10 cellular contexts compared by ENCODE assay signal in the genomic region with DNA sequence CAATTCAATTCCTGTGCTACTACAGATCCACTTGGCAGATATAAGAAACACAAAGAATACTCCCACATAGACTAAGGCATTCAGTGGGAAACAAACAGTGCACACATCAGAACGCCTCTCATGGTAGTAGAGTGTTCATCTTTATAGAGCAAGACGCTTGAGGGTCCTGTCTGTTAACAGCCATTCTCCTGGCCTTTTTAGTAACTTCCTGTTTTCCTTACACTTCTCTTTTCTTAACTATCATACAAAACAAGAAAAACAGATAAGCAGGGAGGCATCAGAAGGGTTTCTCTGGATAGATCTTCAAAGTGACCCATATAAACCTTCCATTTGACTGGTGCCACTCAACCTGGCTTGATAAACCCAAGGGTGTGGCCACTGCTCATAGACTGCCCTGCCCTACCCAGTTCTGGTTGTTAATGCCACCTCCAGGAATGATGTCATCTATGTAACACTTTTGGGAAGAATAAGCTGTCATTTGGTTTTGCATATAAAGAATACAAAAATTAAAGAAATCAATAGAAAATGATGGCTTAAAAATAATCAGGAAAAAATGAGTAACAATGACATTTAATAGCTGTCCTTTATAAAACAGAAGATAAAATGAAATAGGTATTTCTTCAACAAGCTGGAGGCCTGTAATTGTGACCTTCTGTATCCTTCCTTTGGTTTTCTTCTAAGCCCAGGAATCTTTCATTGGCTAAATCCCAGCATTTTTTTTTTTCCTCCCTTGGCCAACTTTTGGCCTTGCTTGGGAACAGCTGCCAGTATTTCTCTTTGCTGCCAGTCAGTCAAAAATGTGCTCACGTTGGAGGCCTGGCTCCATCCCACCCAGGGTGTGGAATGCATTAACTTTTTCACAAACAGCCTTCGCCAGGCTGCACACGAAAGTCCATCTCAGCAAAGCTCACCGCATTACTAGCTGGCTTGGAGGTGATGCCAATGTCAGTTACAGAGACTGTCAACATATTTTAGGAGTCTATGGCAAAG.
DNase-seq lines count a peak whose midpoint lies in the region; TF ChIP-seq lines count a peak whose summit lies in the region.
"Had no signal": no experiment of that assay in that cellular context is flagged by ENCODE, and none has a peak within 500 bp of the region (broad histone marks: within the 10 kb centered on the region; RNA-seq: fewer than 3 reads in every experiment).

No MANE protein-coding gene starts in this region.

- H3K27ac ChIP-seq in OCI-LY7 (ENCODE audit: low read depth, low read length, poor library complexity, severe bottlenecking) = no peak overlapping the region
- H3K27ac ChIP-seq in A673 (ENCODE audit: low read depth, low read length, poor library complexity, severe bottlenecking) = no peak overlapping the region
- H3K27ac ChIP-seq: A549 had no signal

- no peak overlapping the region for H3K4me2 ChIP-seq in OCI-LY7 (ENCODE audit: low read length)
- H3K4me2 ChIP-seq: A549 had no signal

- no peaks in the 10 kb centered on the region for H4K20me1 ChIP-seq in OCI-LY7 (ENCODE audit: insufficient read depth, low read length)

- no peak overlapping the region for H3K4me3 ChIP-seq in OCI-LY7 (ENCODE audit: low read depth, low read length, poor library complexity, severe bottlenecking)
- H3K4me3 ChIP-seq in choroid plexus epithelial cell (ENCODE audit: low read depth, low read length) = no peak overlapping the region
- no peak overlapping the region for H3K4me3 ChIP-seq in skeletal muscle cell (ENCODE audit: low read depth, low read length)
- H3K4me3 ChIP-seq in A673 (ENCODE audit: low read depth, low read length, poor library complexity, severe bottlenecking) = no peak overlapping the region
- H3K4me3 ChIP-seq: A549 had no signal

- H3K79me2 ChIP-seq in OCI-LY7 (ENCODE audit: insufficient read depth, low read depth, low read length) = no peaks in the 10 kb centered on the region

- DNase-seq in SIG-M5 treated with dmso at 0.1 percent for 504 hours (lab: John Stamatoyannopoulos, UW; ENCODE audit: unreplicated experiment) (peak; percentile 14), SIG-M5 (lab: John Stamatoyannopoulos, UW) (no peak), OCI-LY7 (ENCODE audit: low spot score) (no peak), choroid plexus epithelial cell (ENCODE audit: low read depth) (peak; percentile 7), skeletal muscle cell (ENCODE audit: low read depth) (peak; percentile 57), NCI-H146 treated with DMSO at 0.1 percent for 48 hours (lab: John Stamatoyannopoulos, UW; ENCODE audit: unreplicated experiment) (no peak), A673 (ENCODE audit: low spot score) (no peak), GOT3 (lab: John Stamatoyannopoulos, UW) (no peak)
- DNase-seq: activated CD4-positive, alpha-beta memory T cell treated with anti-CD3 and anti-CD28 coated beads, Interleukin-2, amount 10 ng/mL, durations not matched to agents 7 days and 5 days had no signal

- POLR2A ChIA-PET in OCI-LY7 (lab: Charles Lee) = interaction anchor here (0.5 to 0.7 kb wide), 2 partner anchors 53 to 282 kb away, joined by 3 to 5 read pairs; no protein-coding TSS in a partner anchor
- POLR2A ChIA-PET in A673 (lab: Charles Lee; ENCODE audit: low non-redundant PET) = no interaction called here

- BruUV-seq in OCI-LY7 (replicated peaks; lab: Mats Ljungman, UMichigan) (TSS peak; percentile 1), A673 (replicated peaks; lab: Mats Ljungman, UMichigan) (no TSS peak)

- H3K36me3 ChIP-seq in OCI-LY7 (ENCODE audit: insufficient read depth, low read length) = peaks cover 98% of the 10 kb centered on the region
- H3K36me3 ChIP-seq in A673 (ENCODE audit: insufficient read depth, low read length, poor library complexity, severe bottlenecking) = no peaks in the 10 kb centered on the region

- CTCF ChIA-PET in OCI-LY7 (lab: Charles Lee; ENCODE audit: unreplicated experiment) = no interaction called here
- CTCF ChIA-PET in A673 (lab: Charles Lee) = interaction anchor here (0.6 kb wide), 1 partner anchor 101 kb away, joined by 3 read pairs; no protein-coding TSS in a partner anchor

- no peaks in the 10 kb centered on the region for H3K4me1 ChIP-seq in OCI-LY7 (ENCODE audit: insufficient read depth, low read length, poor library complexity, severe bottlenecking)
- H3K4me1 ChIP-seq in A673 (ENCODE audit: insufficient read depth, low read length, poor library complexity, severe bottlenecking) = peaks cover 13% of the 10 kb centered on the region
- H3K4me1 ChIP-seq: A549 had no signal

- H3K9me3 ChIP-seq in OCI-LY7 (ENCODE audit: low read length) = no peaks in the 10 kb centered on the region
- no peaks in the 10 kb centered on the region for H3K9me3 ChIP-seq in A673 (ENCODE audit: low read depth, low read length, poor library complexity, severe bottlenecking)
- H3K9me3 ChIP-seq: A549 had no signal

- TF ChIP-seq CTCF in OCI-LY7 (conservative IDR thresholded peaks at IDR 0.05; ENCODE audit: low read length) (no peak), choroid plexus epithelial cell (conservative IDR thresholded peaks at IDR 0.05; ENCODE audit: low read depth, low read length) (no peak), A673 (conservative IDR thresholded peaks at IDR 0.05; ENCODE audit: low read depth, low read length) (no peak)

- H3K9me2 ChIP-seq in OCI-LY7 (ENCODE audit: insufficient read depth, low read length) = no peaks in the 10 kb centered on the region

- intact Hi-C loops in OCI-LY7 (cut with micrococcal nuclease; ENCODE audit: unreplicated experiment) = no loop called here
- intact Hi-C loops in A673 (cut with micrococcal nuclease; ENCODE audit: unreplicated experiment) = no loop called here

- H2AFZ ChIP-seq in OCI-LY7 (ENCODE audit: low read length) = no peak overlapping the region

- peaks cover 4% of the 10 kb centered on the region for H3K27me3 ChIP-seq in A673 (replicated peaks; ENCODE audit: insufficient read depth, low read depth, low read length, poor library complexity)

Comparison
In these comparisons a context has a peak if more than half of its experiments do, and no peak if none do; other contexts are left out.
1. DNase-seq: peak in SIG-M5 treated with dmso at 0.1 percent for 504 hours (single experiment), choroid plexus epithelial cell (single experiment) and skeletal muscle cell (single experiment); none in SIG-M5 (single experiment), OCI-LY7 (single experiment), NCI-H146 treated with DMSO at 0.1 percent for 48 hours (single experiment), A673 (single experiment) and GOT3 (single experiment).